ENCODE assay signal across 12 cellular contexts in genomic region chr1:203046984-203047630, GRCh38. TPM values are rescaled to one million over a fixed set of nuclear protein-coding genes. Genes with fewer than 3 reads are reported as not detected.
DNase-seq lines count a peak whose midpoint lies in the region; ATAC-seq and TF ChIP-seq lines count a peak whose summit lies in the region.
"Had no signal": no experiment of that assay in that cellular context is flagged by ENCODE, and none has a peak within 500 bp of the region (broad histone marks: within the 10 kb centered on the region; RNA-seq: fewer than 3 reads in every experiment).

No MANE protein-coding gene starts in this region.

- ATAC-seq in omental fat pad (ENCODE audit: low FRiP score) (peak; percentile 85), left colon (no peak)

- H3K4me3 Mint-ChIP-seq in activated CD4-positive, alpha-beta T cell treated with anti-CD3 and anti-CD28 coated beads, Interleukin-2, amount 10 ng/mL, durations not matched to agents 24 days and 14 days = no peak overlapping the region

- no peak for TF ChIP-seq CTCF in omental fat pad (IDR thresholded peaks at IDR 0.05)

- H3K27me3 Mint-ChIP-seq in activated CD4-positive, alpha-beta T cell treated with anti-CD3 and anti-CD28 coated beads, Interleukin-2, amount 10 ng/mL, durations not matched to agents 24 days and 14 days = no peaks in the 10 kb centered on the region

- intact Hi-C loops in left colon (cut with DNase I, micrococcal nuclease) = no loop called here
- intact Hi-C loops in activated CD4-positive, alpha-beta T cell treated with anti-CD3 and anti-CD28 coated beads, Interleukin-2, amount 10 ng/mL, durations not matched to agents 24 days and 14 days (cut with micrococcal nuclease) = no loop called here

- no peaks in the 10 kb centered on the region for H3K9me3 Mint-ChIP-seq in activated CD4-positive, alpha-beta T cell treated with anti-CD3 and anti-CD28 coated beads, Interleukin-2, amount 10 ng/mL, durations not matched to agents 24 days and 14 days

- peaks cover 5% of the 10 kb centered on the region for H3K4me1 Mint-ChIP-seq in activated CD4-positive, alpha-beta T cell treated with anti-CD3 and anti-CD28 coated beads, Interleukin-2, amount 10 ng/mL, durations not matched to agents 24 days and 14 days

- H3K36me3 Mint-ChIP-seq in activated CD4-positive, alpha-beta T cell treated with anti-CD3 and anti-CD28 coated beads, Interleukin-2, amount 10 ng/mL, durations not matched to agents 24 days and 14 days (ENCODE audit: low read depth) = peaks cover 14% of the 10 kb centered on the region

- DNase-seq in EL (peak; percentile 82), NOMO-1 treated with dmso at 0.1 percent for 144 hours (lab: John Stamatoyannopoulos, UW; ENCODE audit: unreplicated experiment) (peak; percentile 41), dermis blood vessel endothelial cell (peak; percentile 61), omental fat pad (ENCODE audit: low spot score) (no peak), DMS114 treated with DMSO at 0.1 percent for 48 hours (lab: John Stamatoyannopoulos, UW; ENCODE audit: unreplicated experiment) (no peak), H4 (ENCODE audit: low spot score) (no peak), left colon (no peak)
- no peak for DNase-seq in activated CD4-positive, alpha-beta T cell treated with anti-CD3 and anti-CD28 coated beads, Interleukin-2, amount 10 ng/mL, durations not matched to agents 24 days and 14 days
- DNase-seq: activated CD8-positive, alpha-beta memory T cell treated with anti-CD3 and anti-CD28 coated beads for 24 hours; islet precursor cell had no signal

- H3K27ac Mint-ChIP-seq in activated CD4-positive, alpha-beta T cell treated with anti-CD3 and anti-CD28 coated beads, Interleukin-2, amount 10 ng/mL, durations not matched to agents 24 days and 14 days = no peak overlapping the region

RNA-seq across cellular contexts. Expression of gene PPFIA4, which starts 20.8 kb away (rescaled TPM):
- 0.14 and 0.17 TPM in 2 replicates for total RNA-seq in dermis blood vessel endothelial cell
- 1 to 10 TPM in 2 of 4 donors, under 1 TPM in 1, not detected in 1; 0.72 to 1.4 (median 1.2) TPM for total RNA-seq in omental fat pad
- 0.27 and 1.1 TPM in 2 replicates for total RNA-seq in H4 (2014; rRNA removed; shearing (Covaris generic))
- 1 to 10 TPM in 1 of 2 donors, under 1 TPM in 1; 0.58 to 1.7 TPM for total RNA-seq in left colon
- 34.2 and 35.1 TPM in 2 replicates for total RNA-seq in activated CD4-positive, alpha-beta T cell treated with anti-CD3 and anti-CD28 coated beads, Interleukin-2, amount 10 ng/mL, durations not matched to agents 24 days and 14 days

RNA-seq across cellular contexts. Expression of gene MYOG, which starts 38.7 kb away (rescaled TPM):
- total RNA-seq in dermis blood vessel endothelial cell = not detected in 2 replicates
- not detected for total RNA-seq in omental fat pad
- total RNA-seq in H4 (2014; rRNA removed; shearing (Covaris generic)) = not detected in 2 replicates
- not detected for total RNA-seq in left colon
- not detected in 2 replicates for total RNA-seq in activated CD4-positive, alpha-beta T cell treated with anti-CD3 and anti-CD28 coated beads, Interleukin-2, amount 10 ng/mL, durations not matched to agents 24 days and 14 days
- total RNA-seq: pulmonary artery endothelial cell, Right ventricle myocardium inferior had no signal

RNA-seq across cellular contexts. Expression of gene TMEM183A, which starts 39.9 kb away (rescaled TPM):
- total RNA-seq in dermis blood vessel endothelial cell (95.8 and 124 TPM in 2 replicates), omental fat pad (10 to 100 TPM; 69.2 to 75.8 (median 72.8) TPM), left colon (10 to 100 TPM; 91.5 to 97.1 TPM)
- 82.8 and 82.9 TPM in 2 replicates for total RNA-seq in H4 (2014; rRNA removed; shearing (Covaris generic))
- total RNA-seq in activated CD4-positive, alpha-beta T cell treated with anti-CD3 and anti-CD28 coated beads, Interleukin-2, amount 10 ng/mL, durations not matched to agents 24 days and 14 days = 77.7 and 82.8 TPM in 2 replicates

Comparison
In these comparisons a context has a peak if more than half of its experiments do, and no peak if none do; other contexts are left out.
1. DNase-seq: peak in EL (single experiment), NOMO-1 treated with dmso at 0.1 percent for 144 hours (single experiment) and dermis blood vessel endothelial cell (single experiment); none in omental fat pad (single experiment), DMS114 treated with DMSO at 0.1 percent for 48 hours (single experiment), H4 (single experiment), left colon (0 of 2) and activated CD4-positive, alpha-beta T cell treated with anti-CD3 and anti-CD28 coated beads, Interleukin-2, amount 10 ng/mL, durations not matched to agents 24 days and 14 days (single experiment).
2. RNA of gene PPFIA4, which starts 20.8 kb away (total RNA-seq): 34.2 to 35.1 TPM in activated CD4-positive, alpha-beta T cell treated with anti-CD3 and anti-CD28 coated beads, Interleukin-2, amount 10 ng/mL, durations not matched to agents 24 days and 14 days; 0.58 to 1.7 TPM in left colon, 0.72 to 1.4 TPM in omental fat pad, 0.27 to 1.1 TPM in H4 and 0.14 to 0.17 TPM in dermis blood vessel endothelial cell; every median in the first group is over 10 times any median in the second.